8 cellular contexts compared by ENCODE assay signal in the genomic region with DNA sequence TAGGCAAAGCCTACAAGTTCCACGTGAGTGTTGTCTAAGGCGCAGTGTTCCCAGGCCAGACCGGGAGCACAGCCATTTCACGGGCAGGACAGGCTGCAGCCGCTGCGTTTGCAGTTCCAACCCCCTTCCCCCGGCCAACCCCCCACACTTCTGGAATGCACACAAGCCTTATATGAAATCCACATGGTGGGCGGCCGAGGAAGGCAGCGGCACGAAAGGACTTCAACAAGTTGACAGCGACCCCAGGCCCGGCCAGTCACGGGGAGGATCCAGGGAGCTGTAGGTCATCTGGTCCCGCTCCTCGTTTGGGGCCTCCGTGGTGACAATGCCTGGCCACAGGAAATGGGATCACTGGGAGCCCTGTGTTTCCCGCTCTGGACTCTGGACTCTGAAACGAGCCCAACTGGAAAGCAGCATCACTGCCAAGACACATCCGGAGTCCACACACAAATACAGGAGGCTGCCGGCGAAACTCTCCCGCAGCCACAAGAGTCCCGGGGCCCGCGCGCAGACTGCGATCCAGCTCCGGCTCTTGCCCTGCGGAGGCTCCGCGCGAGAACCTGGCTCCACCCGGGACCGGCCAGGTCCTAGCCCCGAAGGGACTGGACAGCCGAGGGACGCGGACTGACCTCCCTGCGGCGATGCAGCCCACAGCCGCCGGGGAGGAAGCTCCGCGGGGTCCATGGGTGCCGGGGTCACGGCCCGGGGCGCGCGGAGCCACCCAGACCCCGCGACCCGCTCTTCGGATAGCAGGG. TPM values are rescaled to one million over a fixed set of nuclear protein-coding genes. Genes with fewer than 3 reads are reported as not detected.
DNase-seq lines count a peak whose midpoint lies in the region; ATAC-seq, FAIRE-seq and TF ChIP-seq lines count a peak whose summit lies in the region.

No MANE protein-coding gene starts in this region.

- H3K4me1 Mint-ChIP-seq in activated CD4-positive, alpha-beta T cell treated with anti-CD3 and anti-CD28 coated beads for 36 hours: peaks cover 22% of the 10 kb centered on the region

- peaks cover 35% of the 10 kb centered on the region for H3K79me2 ChIP-seq in GM12878 (ENCODE audit: control insufficient read depth, insufficient read depth, low read length)

- no peak overlapping the region for H3K27ac Mint-ChIP-seq in activated CD4-positive, alpha-beta T cell treated with anti-CD3 and anti-CD28 coated beads for 36 hours

- H3K27me3 ChIP-seq in GM12878 (replicated peaks in 1 of 2; ENCODE audit: control insufficient read depth in 2 of 2, insufficient read depth in 2 of 2, low read length in 1 of 2) (no peaks in the 10 kb centered on the region), sigmoid colon (no peaks in the 10 kb centered on the region)

- peak overlapping the region; percentile 70 for H3K4me3 ChIP-seq in GM12878
- peak overlapping the region; percentile 79 for H3K4me3 ChIP-seq in iPS-18c (ENCODE audit: insufficient read depth, low read depth, low read length)
- H3K4me3 ChIP-seq in sigmoid colon: peak overlapping the region; percentile 82 to 94 (median 90)

- H2AFZ ChIP-seq in GM12878 (ENCODE audit: control insufficient read depth, low read depth, low read length): peak overlapping the region; percentile 73

- POLR2A ChIA-PET in activated CD4-positive, alpha-beta T cell treated with anti-CD3 and anti-CD28 coated beads for 36 hours (lab: Charles Lee): no interaction called here
- POLR2A ChIA-PET in GM12878 (lab: Charles Lee): interaction anchor here (0.6 to 4.3 kb wide), 6 partner anchors 46 to 130 kb away, joined by 3 to 22 read pairs (median 4); no protein-coding TSS in a partner anchor

- TF ChIP-seq CTCF in GM12878 (IDR thresholded peaks at IDR 0.05 in 2 of 3, conservative IDR thresholded peaks at IDR 0.05 in 1 of 3; ENCODE audit: control insufficient read depth in 2 of 3, extremely low read depth in 1 of 3, insufficient read depth in 1 of 3, low read depth in 3 of 3, low read length in 3 of 3) (no peak), sigmoid colon (IDR thresholded peaks at IDR 0.05) (no peak)

- H3K4me2 ChIP-seq in GM12878 (ENCODE audit: control insufficient read depth, insufficient read depth): peak overlapping the region; percentile 56

- H3K27me3 Mint-ChIP-seq in activated CD4-positive, alpha-beta T cell treated with anti-CD3 and anti-CD28 coated beads for 36 hours: peaks cover 37% of the 10 kb centered on the region

- peak; percentile 35 for DNase-seq in activated CD4-positive, alpha-beta T cell treated with anti-CD3 and anti-CD28 coated beads for 36 hours
- DNase-seq in activated CD4-positive, alpha-beta T cell treated with anti-CD3 and anti-CD28 coated beads, Interleukin-2, amount 50 U/mL, for 4 hours: no peak
- peak; percentile 21 for DNase-seq in NCI-H2227 (lab: John Stamatoyannopoulos, UW; ENCODE audit: unreplicated experiment)
- DNase-seq in GM12878 (ENCODE audit: low read depth, low spot score): no peak
- peak; percentile 95 for DNase-seq in sigmoid colon
- DNase-seq in SHP77 treated with DMSO at 0.1 percent for 48 hours (lab: John Stamatoyannopoulos, UW): no peak

- in situ Hi-C loops in GM12878 (cut with MboI): no loop called here

- 39% methylated on average over 36 of the region's 55 CpGs for WGBS in GM12878 (ENCODE audit: insufficient coverage, insufficient replicate concordance, low lambda C conversion rate, missing lambda C conversion rate)
- WGBS in sigmoid colon, 2 donors: 5 to 15% methylated on average over 55 of the region's 55 CpGs

- H4K20me1 ChIP-seq in GM12878 (ENCODE audit: control insufficient read depth, insufficient read depth): no peaks in the 10 kb centered on the region

- intact Hi-C loops in activated CD4-positive, alpha-beta T cell treated with anti-CD3 and anti-CD28 coated beads for 36 hours (cut with DNase I, micrococcal nuclease): no loop called here
- intact Hi-C loops in GM12878 (cut with micrococcal nuclease; ENCODE audit: unreplicated experiment) (no loop called here), sigmoid colon (cut with DNase I) (loop anchor here (5.0 to 10.0 kb wide), 3 partner anchors 42 to 1339 kb away; a partner anchor contains a TSS)

- ATAC-seq in activated CD4-positive, alpha-beta T cell treated with anti-CD3 and anti-CD28 coated beads for 36 hours: no peak
- peak; percentile 29 for ATAC-seq in GM12878
- ATAC-seq in HG03457 (IDR thresholded peaks at IDR 0.05; ENCODE audit: unreplicated experiment): no peak

- peak overlapping the region; percentile 41 for H3K27ac ChIP-seq in GM12878 (ENCODE audit: control insufficient read depth, insufficient read depth)
- H3K27ac ChIP-seq in sigmoid colon: peak overlapping the region; percentile 97 to 100 (median 100)

- peak overlapping the region; percentile 69 for H3K9ac ChIP-seq in GM12878 (ENCODE audit: control insufficient read depth, insufficient read depth, low read length)

- TF ChIP-seq RAD21 in GM12878 (IDR thresholded peaks at IDR 0.05; ENCODE audit: insufficient read depth, low read depth, low read length): no peak

- no peaks in the 10 kb centered on the region for H3K9me3 Mint-ChIP-seq in activated CD4-positive, alpha-beta T cell treated with anti-CD3 and anti-CD28 coated beads for 36 hours (ENCODE audit: low read depth)

- peaks cover 13% of the 10 kb centered on the region for H3K4me1 ChIP-seq in GM12878 (ENCODE audit: control insufficient read depth, insufficient read depth, low read length)
- H3K4me1 ChIP-seq in sigmoid colon: peaks cover 0 to 73% (median 66%) of the 10 kb centered on the region in 4 donors

- H3K36me3 ChIP-seq in GM12878 (ENCODE audit: control insufficient read depth in 2 of 2, insufficient read depth in 2 of 2, low read length in 1 of 2) (no peaks in the 10 kb centered on the region), sigmoid colon (peaks cover 0 to 22% (median 3%) of the 10 kb centered on the region in 4 donors)

- BruUV-seq in GM12878 (replicated peaks; lab: Mats Ljungman, UMichigan): no TSS peak

- RAD21 ChIA-PET in GM12878 (lab: Charles Lee; ENCODE audit: unreplicated experiment): interaction anchor here (0.5 to 3.7 kb wide), 7 partner anchors 10 to 135 kb away, joined by 3 to 19 read pairs (median 4); no protein-coding TSS in a partner anchor

- TF ChIP-seq EP300 in GM12878 (IDR thresholded peaks at IDR 0.05; ENCODE audit: borderline replicate concordance in 1 of 2, control insufficient read depth in 1 of 2, low read depth in 2 of 2, low read length in 2 of 2) (no peak), sigmoid colon (IDR thresholded peaks at IDR 0.05) (peak in 2 of 4 donors; percentile 4 to 80)

- FAIRE-seq in GM12878 (lab: Jason Lieb, UNC): no peak

- SMC1A ChIA-PET in GM12878 (lab: Charles Lee; ENCODE audit: uncharacterized antibody, unreplicated experiment): interaction anchor here (0.6 to 1.1 kb wide), 4 partner anchors 26 to 198 kb away, joined by 3 read pairs; no protein-coding TSS in a partner anchor

- peaks cover 5% of the 10 kb centered on the region for H3K36me3 Mint-ChIP-seq in activated CD4-positive, alpha-beta T cell treated with anti-CD3 and anti-CD28 coated beads for 36 hours (ENCODE audit: low read depth)

- H3K4me3 Mint-ChIP-seq in activated CD4-positive, alpha-beta T cell treated with anti-CD3 and anti-CD28 coated beads for 36 hours: peak overlapping the region; percentile 19

- H3K9me3 ChIP-seq in GM12878 (replicated peaks; ENCODE audit: control insufficient read depth, insufficient read depth, low read length) (no peaks in the 10 kb centered on the region; the same call in 2 of the 3 replicates), iPS-18c (ENCODE audit: control insufficient read depth, insufficient read depth, low read length) (no peaks in the 10 kb centered on the region), sigmoid colon (no peaks in the 10 kb centered on the region)

- CTCF ChIA-PET in activated CD4-positive, alpha-beta T cell treated with anti-CD3 and anti-CD28 coated beads for 36 hours (lab: Charles Lee): interaction anchor here (0.6 to 1.1 kb wide), 3 partner anchors 31 to 212 kb away, joined by 3 read pairs; no protein-coding TSS in a partner anchor
- CTCF ChIA-PET in GM12878 (lab: Yijun Ruan, JAX): interaction anchor here (0.7 to 2.3 kb wide), 3 partner anchors 27 to 92 kb away, joined by 3 to 5 read pairs (median 3); no protein-coding TSS in a partner anchor

- TF ChIP-seq POLR2A in GM12878 (IDR thresholded peaks at IDR 0.05; ENCODE audit: low read depth, low read length): 0 out of 2 replicates have a peak, but pooled peaks have one; percentile 4
- TF ChIP-seq POLR2A in sigmoid colon (IDR thresholded peaks at IDR 0.05): peak; percentile 62 to 84

TF ChIP-seq in GM12878, 131 proteins besides CTCF, POLR2A, EP300 and RAD21 (continues in another document):
- TF ChIP-seq, protein P1, sequence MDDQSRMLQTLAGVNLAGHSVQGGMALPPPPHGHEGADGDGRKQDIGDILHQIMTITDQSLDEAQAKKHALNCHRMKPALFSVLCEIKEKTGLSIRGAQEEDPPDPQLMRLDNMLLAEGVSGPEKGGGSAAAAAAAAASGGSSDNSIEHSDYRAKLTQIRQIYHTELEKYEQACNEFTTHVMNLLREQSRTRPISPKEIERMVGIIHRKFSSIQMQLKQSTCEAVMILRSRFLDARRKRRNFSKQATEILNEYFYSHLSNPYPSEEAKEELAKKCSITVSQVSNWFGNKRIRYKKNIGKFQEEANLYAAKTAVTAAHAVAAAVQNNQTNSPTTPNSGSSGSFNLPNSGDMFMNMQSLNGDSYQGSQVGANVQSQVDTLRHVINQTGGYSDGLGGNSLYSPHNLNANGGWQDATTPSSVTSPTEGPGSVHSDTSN (IDR thresholded peaks at IDR 0.05; ENCODE audit: insufficient replicate concordance, low read depth, low read length): no peak
- no peak for TF ChIP-seq FOXM1 (IDR thresholded peaks at IDR 0.05; ENCODE audit: low read depth, low read length)

RNA-seq across cellular contexts. Expression of a gene that starts 0.8 kb away (rescaled TPM):
- total RNA-seq in activated CD4-positive, alpha-beta T cell treated with anti-CD3 and anti-CD28 coated beads for 36 hours: under 1 TPM; 0.07 to 0.14 TPM
- 52.1 and 55.0 TPM in 2 replicates for total RNA-seq in GM12878 (2013; cell fraction: nucleolus; rRNA removed)
- total RNA-seq in GM12878 (2014; rRNA removed) (11.5 and 12.4 TPM in 2 replicates), GM12878 (2014; rRNA removed; fragmentation: Illumina TruSeq; extraction: Trizol) (6.1 and 6.4 TPM in 2 replicates), GM12878 (2021) (25.7 and 26.9 TPM in 2 replicates), sigmoid colon (100 to 1,000 TPM; 136 to 242 (median 145) TPM)
- 4.2 TPM for polyA plus RNA-seq in GM12878 (2011; ENCODE audit: low read depth)
- polyA plus RNA-seq in GM12878 (2011; rRNA removed) (5.1 and 14.7 TPM in 2 replicates), GM12878 (2014; fragmentation: Illumina TruSeq; extraction: Trizol) (21.0 and 21.5 TPM in 2 replicates), GM12878 (2014; fragmentation: Nextera tagmentation; extraction: Ambion mirVana) (1 to 10 TPM; 4.2 to 4.9 TPM), GM12878 (2014; rRNA removed) (8.3 and 9.9 TPM in 2 replicates), GM12878 (2016; fragmentation: Nextera tagmentation; extraction: Ambion mirVana) (10 to 100 TPM; 11.1 to 13.0 TPM), sigmoid colon (10 to 100 TPM in 1 of 3 donors, 1 to 10 TPM in 2; 3.9 to 29.9 (median 6.6) TPM)
- 10.7 and 18.2 TPM in 2 replicates for polyA plus RNA-seq in GM12878 (2011; cell fraction: cytosol; rRNA removed)
- 23.8 and 26.9 TPM in 2 replicates for polyA plus RNA-seq in GM12878 (2011; cell fraction: nucleus; rRNA removed)
- 6.0 and 10.1 TPM in 2 replicates for polyA plus RNA-seq in GM12878 (2012)
- polyA minus RNA-seq in GM12878 (2011; rRNA and poly(A)+ RNA removed): 16.6 and 21.5 TPM in 2 replicates
- 13.9 and 16.1 TPM in 2 replicates for polyA minus RNA-seq in GM12878 (2011; cell fraction: cytosol; rRNA and poly(A)+ RNA removed)
- 8.1 and 10.8 TPM in 2 replicates for polyA minus RNA-seq in GM12878 (2011; cell fraction: nucleus; rRNA and poly(A)+ RNA removed)

Comparison
In these comparisons a context has a peak if more than half of its experiments do, and no peak if none do; other contexts are left out.
1. DNase-seq: peak in activated CD4-positive, alpha-beta T cell treated with anti-CD3 and anti-CD28 coated beads for 36 hours (single experiment), NCI-H2227 (single experiment) and sigmoid colon (single experiment); none in activated CD4-positive, alpha-beta T cell treated with anti-CD3 and anti-CD28 coated beads, Interleukin-2, amount 50 U/mL, for 4 hours (0 of 2), GM12878 (single experiment) and SHP77 treated with DMSO at 0.1 percent for 48 hours (single experiment).
2. RNA of a gene that starts 0.8 kb away (total RNA-seq): 136 to 242 TPM in sigmoid colon and 6.1 to 55.0 TPM in GM12878; 0.07 to 0.14 TPM in activated CD4-positive, alpha-beta T cell treated with anti-CD3 and anti-CD28 coated beads for 36 hours; every median in the first group is over 4 times any median in the second.
3. Peak in every context shown above with its lines, with median percentiles within 50 percentile points of each other: H3K4me3 ChIP-seq.